In the genomic region with DNA sequence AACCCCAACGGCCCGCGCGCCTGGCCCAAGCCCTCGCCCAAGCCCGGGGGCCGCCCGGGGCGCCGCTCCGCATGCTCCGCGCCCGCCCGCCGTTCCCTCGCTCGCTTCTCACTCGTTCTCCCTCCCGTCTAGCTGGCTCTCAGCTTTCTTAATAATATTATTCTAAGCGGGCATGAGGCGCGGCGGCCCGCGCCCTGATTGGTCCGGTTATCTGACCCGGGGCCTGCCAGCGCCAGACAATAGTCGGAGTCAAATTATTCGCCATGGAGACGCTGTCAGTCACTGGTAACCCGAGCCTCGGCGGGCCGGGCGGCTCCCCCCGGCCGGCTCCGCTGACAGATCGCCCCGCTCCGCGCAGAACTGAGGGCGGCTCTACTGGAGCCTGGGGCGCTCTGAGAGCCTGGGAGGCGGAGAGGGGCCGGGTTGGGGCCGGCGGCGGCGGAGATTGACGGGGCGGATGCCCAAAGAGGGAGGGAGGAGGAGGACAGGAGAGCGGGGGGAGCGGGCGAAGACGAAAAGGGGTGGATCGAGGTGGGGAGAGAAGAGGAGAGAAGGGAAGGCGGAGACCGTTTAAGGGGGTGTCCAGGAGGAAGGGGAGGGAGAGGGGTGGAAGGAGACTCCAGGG, we compare ENCODE assay signal across 8 cellular contexts. TPM values are rescaled to one million over a fixed set of nuclear protein-coding genes. Genes with fewer than 3 reads are reported as not detected.
DNase-seq lines count a peak whose midpoint lies in the region; ATAC-seq, FAIRE-seq and TF ChIP-seq lines count a peak whose summit lies in the region.

A gene (minus strand): TSS at position 150 of the 625 bp plus-strand sequence. CDS start 342 bp downstream, outside the sequence.

- no peak for TF ChIP-seq POLR2A in endothelial cell of umbilical vein (IDR thresholded peaks at IDR 0.05; ENCODE audit: low read depth, low read length)

- H3K9me3 ChIP-seq in SJSA1 (replicated peaks) (peaks cover 4% of the 10 kb centered on the region; the same call in 1 of the 2 replicates), endothelial cell of umbilical vein (replicated peaks; ENCODE audit: control insufficient read depth, insufficient read depth, low read length) (no peaks in the 10 kb centered on the region), tibial artery (no peaks in the 10 kb centered on the region)

- H2AFZ ChIP-seq in endothelial cell of umbilical vein (ENCODE audit: low read depth, low read length), result peak within 1 kb of the TSS; percentile 97

- H3K9me3 Mint-ChIP-seq in memory B cell, result no peaks in the 10 kb centered on the region

- peak within 1 kb of the TSS; percentile 70 for H3K4me2 ChIP-seq in endothelial cell of umbilical vein (ENCODE audit: insufficient read depth, low read length)

- POLR2A ChIA-PET in endothelial cell of umbilical vein (lab: Charles Lee), result no interaction called here

- H3K4me1 ChIP-seq in SJSA1 (replicated peaks) (peaks cover 36% of the 10 kb centered on the region), endothelial cell of umbilical vein (ENCODE audit: control insufficient read depth, extremely low read depth, insufficient read depth, low read length) (peaks cover 26% of the 10 kb centered on the region), tibial artery (peaks cover 0 to 46% (median 37%) of the 10 kb centered on the region in 4 donors)

- H3K36me3 ChIP-seq in SJSA1 (no peaks in the 10 kb centered on the region), endothelial cell of umbilical vein (ENCODE audit: control insufficient read depth in 2 of 2, extremely low read depth in 1 of 2, insufficient read depth in 2 of 2, low read length in 2 of 2) (no peaks in the 10 kb centered on the region), tibial artery (no peaks in the 10 kb centered on the region)

- H3K27ac Mint-ChIP-seq in memory B cell, result no peak within 1 kb of the TSS

- H3K27me3 Mint-ChIP-seq in memory B cell, result peaks cover 26% of the 10 kb centered on the region

- peaks cover 16% of the 10 kb centered on the region for H3K4me1 Mint-ChIP-seq in memory B cell

- CTCF ChIA-PET in endothelial cell of umbilical vein (lab: Charles Lee), result interaction anchor here (1.1 to 3.3 kb wide), 7 partner anchors 10 to 485 kb away, joined by 3 to 13 read pairs (median 7); no protein-coding TSS in a partner anchor

- no peaks in the 10 kb centered on the region for H3K36me3 Mint-ChIP-seq in memory B cell

- TF ChIP-seq CTCF in endothelial cell of umbilical vein (IDR thresholded peaks at IDR 0.05; ENCODE audit: extremely low read depth in 1 of 2, insufficient read depth in 1 of 2, low read depth in 1 of 2, low read length in 2 of 2) (no peak), tibial artery (IDR thresholded peaks at IDR 0.05) (no peak)

- intact Hi-C loops in endothelial cell of umbilical vein (cut with micrococcal nuclease), result loop anchor here (1.0 to 5.0 kb wide), 2 partner anchors 16 to 343 kb away; no protein-coding TSS in a partner anchor
- intact Hi-C loops in tibial artery (cut with DNase I; ENCODE audit: low total_unique reads), result no loop called here

- H3K27me3 ChIP-seq in SJSA1 (replicated peaks), result no peaks in the 10 kb centered on the region
- H3K27me3 ChIP-seq in endothelial cell of umbilical vein (ENCODE audit: control insufficient read depth in 2 of 2, insufficient read depth in 2 of 2, low read length in 2 of 2), result peaks cover 62 to 85% of the 10 kb centered on the region in 2 experiments
- H3K27me3 ChIP-seq in tibial artery, result peaks cover 0 to 5% of the 10 kb centered on the region in 2 donors

- H3K9me1 ChIP-seq in endothelial cell of umbilical vein (replicated peaks; ENCODE audit: control insufficient read depth, extremely low read depth, insufficient read depth, low read length), result no peaks in the 10 kb centered on the region

- H3K79me2 ChIP-seq in endothelial cell of umbilical vein (ENCODE audit: control insufficient read depth, insufficient read depth, low read length), result no peaks in the 10 kb centered on the region

- peak within 1 kb of the TSS; percentile 78 for H3K4me3 Mint-ChIP-seq in memory B cell

- FAIRE-seq in endothelial cell of umbilical vein (lab: Jason Lieb, UNC), result peak; percentile 91

- no peak for ATAC-seq in memory B cell (ENCODE audit: low read depth)
- ATAC-seq in HG02798 (IDR thresholded peaks at IDR 0.05; ENCODE audit: poor library complexity, unreplicated experiment), result no peak

- H3K27ac ChIP-seq in SJSA1 (peak within 1 kb of the TSS; percentile 69), endothelial cell of umbilical vein (ENCODE audit: insufficient read depth, low read depth, low read length) (no peak within 1 kb of the TSS), tibial artery (peak within 1 kb of the TSS; percentile 87 to 89)

- no peaks in the 10 kb centered on the region for H4K20me1 ChIP-seq in endothelial cell of umbilical vein (replicated peaks; ENCODE audit: control insufficient read depth, extremely low read depth, insufficient read depth, low read length)

- dilution Hi-C loops in endothelial cell of umbilical vein (cut with MboI; ENCODE audit: extremely low pct_ligation_motif_present, low sequenced_read_pairs), result no loop called here

- BruUV-seq in endothelial cell of umbilical vein (replicated peaks; lab: Mats Ljungman, UMichigan), result no TSS peak

- DNase-seq in Daoy (ENCODE audit: low read depth), result peak; percentile 98
- peak; percentile 15 for DNase-seq in LoVo (ENCODE audit: low spot score)
- DNase-seq in SJSA1 (ENCODE audit: low read depth in 1 of 2, low spot score in 2 of 2), result peak; percentile 97 to 98
- DNase-seq in endothelial cell of umbilical vein (ENCODE audit: low read depth, low spot score), result peak; percentile 97
- DNase-seq in memory B cell (ENCODE audit: low spot score in 2 of 2), result no peak
- DNase-seq in tibial artery, result peak; percentile 95 to 98
- no peak for DNase-seq in hippocampal formation (lab: John Stamatoyannopoulos, UW)

- H3K4me3 ChIP-seq in SJSA1 (peak within 1 kb of the TSS; percentile 45), endothelial cell of umbilical vein (replicated peaks in 1 of 3; ENCODE audit: insufficient read depth in 1 of 3, low read depth in 1 of 3, low read length in 3 of 3) (peak within 1 kb of the TSS; percentile 15 to 48 (median 38)), tibial artery (peak within 1 kb of the TSS; percentile 59 to 75)

- H3K9ac ChIP-seq in endothelial cell of umbilical vein (replicated peaks; ENCODE audit: extremely low read depth, insufficient read depth, low read length), result peak within 1 kb of the TSS; percentile 13

TF ChIP-seq in endothelial cell of umbilical vein, 7 proteins besides CTCF, POLR2A, EP300 and RAD21:
- TF ChIP-seq POLR2AphosphoS5 (IDR thresholded peaks at IDR 0.05; ENCODE audit: insufficient read depth, low read depth, low read length) (no peak), EZH2 (IDR thresholded peaks at IDR 0.05; ENCODE audit: borderline replicate concordance, low read depth, low read length, severe bottlenecking) (no peak), FOS (IDR thresholded peaks at IDR 0.05; ENCODE audit: borderline replicate concordance, insufficient read depth, low read length) (no peak), JUN (IDR thresholded peaks at IDR 0.05; ENCODE audit: borderline replicate concordance, insufficient read depth, insufficient read length, low read depth) (no peak)
- TF ChIP-seq, protein P1, sequence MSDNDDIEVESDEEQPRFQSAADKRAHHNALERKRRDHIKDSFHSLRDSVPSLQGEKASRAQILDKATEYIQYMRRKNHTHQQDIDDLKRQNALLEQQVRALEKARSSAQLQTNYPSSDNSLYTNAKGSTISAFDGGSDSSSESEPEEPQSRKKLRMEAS (IDR thresholded peaks at IDR 0.05; ENCODE audit: insufficient read depth, insufficient read length), result peak; percentile 17

RNA-seq across cellular contexts. Expression of the gene that starts here (rescaled TPM):
- total RNA-seq in Daoy (2014; rRNA removed; shearing (Covaris generic)), result 11.4 and 12.2 TPM in 2 replicates
- 3.6 and 5.6 TPM in 2 replicates for total RNA-seq in SJSA1 (2014; rRNA removed; shearing (Covaris generic))
- 0.24 and 0.32 TPM in 2 replicates for total RNA-seq in endothelial cell of umbilical vein
- polyA plus RNA-seq in endothelial cell of umbilical vein, result 0.45 and 0.54 TPM in 2 replicates
- 0.26 and 0.35 TPM in 2 replicates for polyA plus RNA-seq in endothelial cell of umbilical vein (2011; cell fraction: cytosol; rRNA removed)
- polyA plus RNA-seq in endothelial cell of umbilical vein (2011; cell fraction: nucleus; rRNA removed), result 0.29 TPM in 2 replicates
- polyA plus RNA-seq in endothelial cell of umbilical vein (2012), result 2.1 and 5.7 TPM in 2 replicates
- polyA minus RNA-seq in endothelial cell of umbilical vein, result 0.21 and 0.39 TPM in 2 replicates
- 17.9 TPM for polyA minus RNA-seq in endothelial cell of umbilical vein (2011; cell fraction: cytosol; rRNA and poly(A)+ RNA removed)
- polyA minus RNA-seq in endothelial cell of umbilical vein (2011; cell fraction: nucleus; rRNA and poly(A)+ RNA removed), result 0.38 and 0.43 TPM in 2 replicates

Comparison
In these comparisons a context has a peak if more than half of its experiments do, and no peak if none do; other contexts are left out.
1. DNase-seq: peak in Daoy (single experiment), LoVo (single experiment), SJSA1 (2 of 2), endothelial cell of umbilical vein (single experiment) and tibial artery (2 of 2); none in memory B cell (0 of 2) and hippocampal formation (0 of 2).
2. Peak in every context shown above with its lines, with median percentiles within 50 percentile points of each other: H3K4me3 ChIP-seq.